11 cellular contexts compared by ENCODE assay signal in the genomic region with DNA sequence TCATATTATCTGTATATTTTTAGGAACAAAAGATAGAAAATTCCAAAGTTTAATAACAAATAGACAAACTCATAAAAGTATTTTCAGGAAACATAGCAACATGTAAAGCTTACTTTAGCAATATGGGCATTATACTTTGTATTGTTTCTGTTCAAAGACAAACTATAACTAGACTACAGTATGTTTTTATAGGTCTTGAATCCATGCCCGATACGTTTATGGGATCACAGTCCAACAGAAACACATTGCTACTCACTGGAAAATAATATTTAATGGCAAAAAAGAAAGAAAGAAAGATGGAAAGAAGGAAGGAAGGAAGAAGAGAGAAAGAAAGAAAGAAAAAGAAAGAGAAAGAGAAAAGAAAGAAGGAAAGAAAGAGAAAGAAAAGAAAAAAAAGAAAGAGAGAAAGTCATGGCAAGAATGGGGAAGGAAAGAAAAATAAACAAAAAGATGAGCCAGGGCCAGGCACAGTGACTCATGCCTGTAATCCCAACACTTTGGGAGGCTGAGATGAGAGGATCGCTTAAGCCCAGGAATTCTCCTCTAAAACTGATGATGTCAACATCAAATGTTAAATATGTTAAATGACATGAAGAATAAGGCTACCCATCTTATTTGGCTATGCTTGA. TPM values are rescaled to one million over a fixed set of nuclear protein-coding genes. Genes with fewer than 3 reads are reported as not detected.
DNase-seq lines count a peak whose midpoint lies in the region; TF ChIP-seq lines count a peak whose summit lies in the region.
"Had no signal": no experiment of that assay in that cellular context is flagged by ENCODE, and none has a peak within 500 bp of the region (broad histone marks: within the 10 kb centered on the region; RNA-seq: fewer than 3 reads in every experiment).

No MANE protein-coding gene starts in this region.

- no peak overlapping the region for H2AFZ ChIP-seq in osteoblast (ENCODE audit: low read length)

- H3K27me3 ChIP-seq in SJCRH30 (no peaks in the 10 kb centered on the region), osteoblast (ENCODE audit: insufficient read depth, low read length) (no peaks in the 10 kb centered on the region), right atrium auricular region (no peaks in the 10 kb centered on the region)

- H3K4me3 ChIP-seq in SJCRH30 (no peak overlapping the region), osteoblast (ENCODE audit: insufficient read depth, low read length) (no peak overlapping the region), right atrium auricular region (no peak overlapping the region)

- H3K36me3 ChIP-seq in SJCRH30 (peaks cover 16% of the 10 kb centered on the region; the same call in 1 of the 2 replicates), osteoblast (ENCODE audit: insufficient read depth, low read length) (peaks cover 4% of the 10 kb centered on the region), right atrium auricular region (no peaks in the 10 kb centered on the region)

- peak overlapping the region; percentile 41 for H3K4me2 ChIP-seq in osteoblast (ENCODE audit: insufficient read depth, low read length)

- no peaks in the 10 kb centered on the region for H4K20me1 ChIP-seq in osteoblast (ENCODE audit: insufficient read depth, low read length)

- H3K27ac ChIP-seq in SJCRH30: no peak overlapping the region
- no peak overlapping the region for H3K27ac ChIP-seq in osteoblast (ENCODE audit: low read depth, low read length)
- H3K27ac ChIP-seq in right atrium auricular region: peak overlapping the region in 1 of 2 donors; percentile 44
- H3K27ac ChIP-seq: RWPE1 had no signal

- DNase-seq in ELR (ENCODE audit: low read depth): peak; percentile 71
- peak; percentile 28 to 45 for DNase-seq in SJCRH30
- DNase-seq in dermis microvascular lymphatic vessel endothelial cell (ENCODE audit: low read depth in 2 of 2): peak; percentile 25 to 39
- no peak for DNase-seq in osteoblast (ENCODE audit: insufficient read length, low spot score, missing footprints)
- no peak for DNase-seq in right atrium auricular region (ENCODE audit: low spot score)
- DNase-seq in UCSD-AML1 (lab: John Stamatoyannopoulos, UW; ENCODE audit: unreplicated experiment): no peak
- no peak for DNase-seq in stimulated activated CD4-positive, alpha-beta T cell treated with anti-CD3 and anti-CD28 coated beads, Interleukin-15, amount 100 ng/mL, for 24 hours
- no peak for DNase-seq in OCI-M1 (lab: John Stamatoyannopoulos, UW)
- DNase-seq: endodermal cell; stimulated activated CD4-positive, alpha-beta T cell treated with anti-CD3 and anti-CD28 coated beads, Interleukin-2, amount 100 ng/mL, for 48 hours had no signal

- H3K9me3 ChIP-seq in SJCRH30 (replicated peaks) (no peaks in the 10 kb centered on the region), osteoblast (ENCODE audit: low read depth, low read length) (no peaks in the 10 kb centered on the region), right atrium auricular region (no peaks in the 10 kb centered on the region)

- no peak for TF ChIP-seq CTCF in osteoblast (IDR thresholded peaks at IDR 0.05; ENCODE audit: extremely low read depth, low read depth, low read length)
- no peak for TF ChIP-seq CTCF in right atrium auricular region (IDR thresholded peaks at IDR 0.05)

- no peaks in the 10 kb centered on the region for H3K79me2 ChIP-seq in osteoblast (ENCODE audit: insufficient read depth, low read length)

- peaks cover 4% of the 10 kb centered on the region; the same call in 1 of the 2 replicates for H3K4me1 ChIP-seq in SJCRH30
- peaks cover 4% of the 10 kb centered on the region for H3K4me1 ChIP-seq in osteoblast (ENCODE audit: insufficient read depth, low read length)
- no peaks in the 10 kb centered on the region for H3K4me1 ChIP-seq in right atrium auricular region

RNA-seq across cellular contexts. Expression of a gene that starts 32.7 kb away (rescaled TPM):
- 36.5 and 55.7 TPM in 2 replicates for total RNA-seq in SJCRH30 (2014; rRNA removed; shearing (Covaris generic))
- total RNA-seq in dermis microvascular lymphatic vessel endothelial cell: 35.8 and 64.2 TPM in 2 replicates
- total RNA-seq in osteoblast: 40.2 and 42.1 TPM in 2 replicates
- 10 to 100 TPM; 46.0 to 79.0 TPM for total RNA-seq in right atrium auricular region

RNA-seq across cellular contexts. Expression of a gene that starts 50.0 kb away (rescaled TPM):
- 4.0 and 4.5 TPM in 2 replicates for total RNA-seq in SJCRH30 (2014; rRNA removed; shearing (Covaris generic))
- total RNA-seq in dermis microvascular lymphatic vessel endothelial cell: 4.0 and 4.9 TPM in 2 replicates
- total RNA-seq in osteoblast: 8.8 and 10.1 TPM in 2 replicates
- total RNA-seq in right atrium auricular region: 10 to 100 TPM; 37.9 to 72.1 TPM

Comparison
In these comparisons a context has a peak if more than half of its experiments do, and no peak if none do; other contexts are left out.
1. DNase-seq: peak in ELR (single experiment), SJCRH30 (2 of 2) and dermis microvascular lymphatic vessel endothelial cell (2 of 2); none in osteoblast (single experiment), right atrium auricular region (single experiment), UCSD-AML1 (single experiment), stimulated activated CD4-positive, alpha-beta T cell treated with anti-CD3 and anti-CD28 coated beads, Interleukin-15, amount 100 ng/mL, for 24 hours (single experiment) and OCI-M1 (single experiment).